Comparison of ENCODE assay signal across 26 cellular contexts in the genomic region with DNA sequence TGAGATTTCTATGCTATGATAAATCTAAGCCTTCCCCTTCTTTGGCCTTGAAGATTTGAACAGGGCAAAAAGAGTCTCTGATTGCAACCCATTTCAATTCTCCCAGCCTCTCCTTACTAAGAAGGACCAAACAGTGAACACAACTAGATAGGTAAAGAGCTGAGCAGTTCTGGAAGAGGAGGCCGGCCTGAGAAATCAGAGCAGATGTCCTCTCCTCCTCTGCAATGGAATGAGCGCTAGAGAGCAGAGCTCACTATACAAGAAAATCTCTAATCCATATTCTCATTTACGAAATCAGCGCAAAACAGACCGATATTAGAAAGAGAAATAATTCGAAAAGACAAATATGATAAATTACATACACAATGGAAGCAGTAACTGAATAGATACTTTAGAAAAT.
"Had no signal": no experiment of that assay in that cellular context is flagged by ENCODE, and none has a peak within 500 bp of the region (broad histone marks: within the 10 kb centered on the region; RNA-seq: fewer than 3 reads in every experiment).

No MANE protein-coding gene starts in this region.

- ATAC-seq: gastroesophageal sphincter; left lung; lower lobe of right lung; natural killer cell treated with Interleukin-12 subunit alpha and Interleukin-12 subunit beta and Interleukin-15 and Interleukin-18, amount 100 ng/mL, for 72 hours; right cardiac atrium had no signal

- H3K4me3 ChIP-seq: dorsolateral prefrontal cortex, esophagus squamous epithelium, gastroesophageal sphincter, left lung, lower lobe of right lung, neural progenitor cell, ovary, stomach, thyroid gland had no signal

- H3K4me1 ChIP-seq: gastroesophageal sphincter, lower lobe of right lung, thyroid gland had no signal

- H3K27ac ChIP-seq: epithelial cell of prostate, gastroesophageal sphincter, left lung, lower lobe of right lung, neural progenitor cell, ovary, stomach, thyroid gland had no signal

- DNase-seq: cortex of kidney; effector CD8-positive, alpha-beta T cell; esophagus squamous epithelium; foreskin fibroblast; glutamatergic neuron; immature natural killer cell; left lung; lower lobe of right lung; midbrain; nucleus accumbens; ovary; right cardiac atrium; small intestine; stimulated activated CD4-positive, alpha-beta T cell treated with anti-CD3 and anti-CD28 coated beads, Interleukin-12 subunit alpha, Interleukin-12 subunit beta, amount 100 ng/mL, for 4 hours; stimulated activated naive CD4-positive, alpha-beta T cell; stomach; substantia nigra; thyroid gland had no signal

- H3K27me3 Mint-ChIP-seq: memory B cell; natural killer cell treated with Interleukin-12 subunit alpha and Interleukin-12 subunit beta and Interleukin-15 and Interleukin-18, amount 100 ng/mL, for 72 hours; progenitor cell of endocrine pancreas; type B pancreatic cell had no signal

- H3K36me3 Mint-ChIP-seq: immature natural killer cell; memory B cell; natural killer cell treated with Interleukin-12 subunit alpha and Interleukin-12 subunit beta and Interleukin-15 and Interleukin-18, amount 100 ng/mL, for 72 hours; neural progenitor cell had no signal

- H3K9me3 ChIP-seq: esophagus squamous epithelium, gastroesophageal sphincter, left lung, lower lobe of right lung, ovary, stomach, thyroid gland had no signal

- H3K36me3 ChIP-seq: esophagus squamous epithelium, gastroesophageal sphincter, left lung, lower lobe of right lung, neural progenitor cell, ovary, stomach, thyroid gland had no signal

- H3K27me3 ChIP-seq: dorsolateral prefrontal cortex, esophagus squamous epithelium, gastroesophageal sphincter, left lung, neural progenitor cell, ovary, stomach, thyroid gland had no signal

- H3K9ac ChIP-seq: neural progenitor cell had no signal

- H3K27ac Mint-ChIP-seq: immature natural killer cell; memory B cell; natural killer cell treated with Interleukin-12 subunit alpha and Interleukin-12 subunit beta and Interleukin-15 and Interleukin-18, amount 100 ng/mL, for 72 hours; neural progenitor cell; progenitor cell of endocrine pancreas; type B pancreatic cell had no signal

- H3K9me3 Mint-ChIP-seq: immature natural killer cell; memory B cell; natural killer cell treated with Interleukin-12 subunit alpha and Interleukin-12 subunit beta and Interleukin-15 and Interleukin-18, amount 100 ng/mL, for 72 hours; neural progenitor cell; type B pancreatic cell had no signal

- H3K4me3 Mint-ChIP-seq: immature natural killer cell; memory B cell; natural killer cell treated with Interleukin-12 subunit alpha and Interleukin-12 subunit beta and Interleukin-15 and Interleukin-18, amount 100 ng/mL, for 72 hours; neural progenitor cell; type B pancreatic cell had no signal
